11 cellular contexts compared by ENCODE assay signal in genomic region chr15:67110958-67111864, GRCh38. TPM values are rescaled to one million over a fixed set of nuclear protein-coding genes. Genes with fewer than 3 reads are reported as not detected.
DNase-seq lines count a peak whose midpoint lies in the region; ATAC-seq and FAIRE-seq lines count a peak whose summit lies in the region.
"Had no signal": no experiment of that assay in that cellular context is flagged by ENCODE, and none has a peak within 500 bp of the region (broad histone marks: within the 10 kb centered on the region; RNA-seq: fewer than 3 reads in every experiment).

No MANE protein-coding gene starts in this region.

- H3K27me3 Mint-ChIP-seq in activated T-cell treated with anti-CD3 and anti-CD28 coated beads, Interleukin-2, amount 50 U/mL, for 24 hours: no peaks in the 10 kb centered on the region
- H3K27me3 Mint-ChIP-seq in stimulated activated naive B cell treated with anti-CD40 and anti-IgM and Interleukin-4, amounts not matched to agents 10 μg/mL and 1 μg/mL and 100 μg/mL, for 72 hours: no peaks in the 10 kb centered on the region

- no peak overlapping the region for H3K4me3 Mint-ChIP-seq in activated T-cell treated with anti-CD3 and anti-CD28 coated beads, Interleukin-2, amount 50 U/mL, for 24 hours
- H3K4me3 Mint-ChIP-seq in stimulated activated naive B cell treated with anti-CD40 and anti-IgM and Interleukin-4, amounts not matched to agents 10 μg/mL and 1 μg/mL and 100 μg/mL, for 72 hours: peak overlapping the region; percentile 30 to 36
- H3K4me3 Mint-ChIP-seq: H9 had no signal

- H3K27ac Mint-ChIP-seq in activated T-cell treated with anti-CD3 and anti-CD28 coated beads, Interleukin-2, amount 50 U/mL, for 24 hours: peak overlapping the region; percentile 80
- H3K27ac Mint-ChIP-seq in stimulated activated naive B cell treated with anti-CD40 and anti-IgM and Interleukin-4, amounts not matched to agents 10 μg/mL and 1 μg/mL and 100 μg/mL, for 72 hours: peak overlapping the region; percentile 97
- H3K27ac Mint-ChIP-seq: H9 had no signal

- peaks cover 6% of the 10 kb centered on the region for H3K9me3 Mint-ChIP-seq in activated T-cell treated with anti-CD3 and anti-CD28 coated beads, Interleukin-2, amount 50 U/mL, for 24 hours
- peaks cover 4 to 5% of the 10 kb centered on the region in 2 donors for H3K9me3 Mint-ChIP-seq in stimulated activated naive B cell treated with anti-CD40 and anti-IgM and Interleukin-4, amounts not matched to agents 10 μg/mL and 1 μg/mL and 100 μg/mL, for 72 hours

- H3K9me3 ChIP-seq in effector memory CD4-positive, alpha-beta T cell (ENCODE audit: control insufficient read depth, low read length): no peaks in the 10 kb centered on the region

- peak overlapping the region; percentile 20 for H3K27ac ChIP-seq in effector memory CD4-positive, alpha-beta T cell (ENCODE audit: insufficient read depth, low read length, poor library complexity, severe bottlenecking)

- H3K36me3 Mint-ChIP-seq in activated T-cell treated with anti-CD3 and anti-CD28 coated beads, Interleukin-2, amount 50 U/mL, for 24 hours (ENCODE audit: low read depth): peaks cover 36% of the 10 kb centered on the region
- peaks cover 19 to 46% of the 10 kb centered on the region in 2 donors for H3K36me3 Mint-ChIP-seq in stimulated activated naive B cell treated with anti-CD40 and anti-IgM and Interleukin-4, amounts not matched to agents 10 μg/mL and 1 μg/mL and 100 μg/mL, for 72 hours

- peaks cover 73% of the 10 kb centered on the region for H3K4me1 Mint-ChIP-seq in activated T-cell treated with anti-CD3 and anti-CD28 coated beads, Interleukin-2, amount 50 U/mL, for 24 hours (ENCODE audit: low read depth)
- H3K4me1 Mint-ChIP-seq in stimulated activated naive B cell treated with anti-CD40 and anti-IgM and Interleukin-4, amounts not matched to agents 10 μg/mL and 1 μg/mL and 100 μg/mL, for 72 hours: peaks cover 38 to 72% of the 10 kb centered on the region in 2 donors

- H3K4me1 ChIP-seq in effector memory CD4-positive, alpha-beta T cell (ENCODE audit: control insufficient read depth, insufficient read depth, low read length, poor library complexity, severe bottlenecking): peaks cover 44% of the 10 kb centered on the region

- H3K4me3 ChIP-seq in effector memory CD4-positive, alpha-beta T cell (ENCODE audit: insufficient read depth, low read depth, low read length, poor library complexity, severe bottlenecking): no peak overlapping the region

- ATAC-seq in stimulated activated naive B cell treated with anti-CD40 and anti-IgM and Interleukin-4, amounts not matched to agents 10 μg/mL and 1 μg/mL and 100 μg/mL, for 72 hours (replicated peaks): no peak

- no peaks in the 10 kb centered on the region for H3K36me3 ChIP-seq in effector memory CD4-positive, alpha-beta T cell (ENCODE audit: control insufficient read depth, insufficient read depth, low read length)

- FAIRE-seq in RCC 7860 (lab: Jason Lieb, UNC): no peak

- H3K27me3 ChIP-seq in effector memory CD4-positive, alpha-beta T cell (replicated peaks; ENCODE audit: control insufficient read depth, insufficient read depth, low read length, poor library complexity, severe bottlenecking): no peaks in the 10 kb centered on the region

- DNase-seq in activated T-cell treated with anti-CD3 and anti-CD28 coated beads, Interleukin-2, amount 50 U/mL, for 24 hours: no peak
- DNase-seq in activated T-cell treated with anti-CD3 and anti-CD28 coated beads, Interleukin-2, amount 50 U/mL, for 48 hours: no peak
- DNase-seq in RCC 7860 (ENCODE audit: low spot score) (peak; percentile 75), iPS-NIHi11 (ENCODE audit: low spot score) (no peak), mucosa of gallbladder (ENCODE audit: low spot score) (no peak), NCI-H2196 (lab: John Stamatoyannopoulos, UW; ENCODE audit: unreplicated experiment) (no peak)
- no peak for DNase-seq in effector memory CD4-positive, alpha-beta T cell
- no peak for DNase-seq in stimulated activated naive B cell treated with anti-CD40 and anti-IgM and Interleukin-4, amounts not matched to agents 10 μg/mL and 1 μg/mL and 100 μg/mL, for 72 hours
- DNase-seq: H9, hippocampal formation, NCI-H524 had no signal

RNA-seq across cellular contexts. Expression of gene SMAD3, which starts 45.8 kb away (rescaled TPM):
- total RNA-seq in mucosa of gallbladder: 59.0 TPM
